Comparison of ENCODE assay signal across 11 cellular contexts in genomic region chr4:687975-688694, GRCh38. TPM values are rescaled to one million over a fixed set of nuclear protein-coding genes. Genes with fewer than 3 reads are reported as not detected.
DNase-seq lines count a peak whose midpoint lies in the region; ATAC-seq, FAIRE-seq and TF ChIP-seq lines count a peak whose summit lies in the region.
"Had no signal": no experiment of that assay in that cellular context is flagged by ENCODE, and none has a peak within 500 bp of the region (broad histone marks: within the 10 kb centered on the region; RNA-seq: fewer than 3 reads in every experiment).

No MANE protein-coding gene starts in this region.

- no peak overlapping the region for H3K4me3 Mint-ChIP-seq in T-helper 2 cell treated with Interferon-gamma antibody and Interleukin-4, amounts not matched to agents 5 μg/mL and 100 μg/mL, for 36 hours

- H3K36me3 ChIP-seq in RWPE2 (ENCODE audit: low read depth) (no peaks in the 10 kb centered on the region), neuronal stem cell (replicated peaks in 1 of 2; ENCODE audit: control insufficient read depth in 2 of 2, insufficient read depth in 2 of 2, low read length in 2 of 2) (no peaks in the 10 kb centered on the region)

- peak overlapping the region; percentile 53 for H2BK15ac ChIP-seq in neuronal stem cell (ENCODE audit: low read length)

- whole genome bisulfite sequencing in neuronal stem cell (ENCODE audit: extremely low coverage in 2 of 2, insufficient read length in 2 of 2, insufficient replicate concordance in 1 of 2), 2 donors = no CpG with 5 or more reads among the region's 23 CpGs

- peak overlapping the region; percentile 30 for H4K91ac ChIP-seq in neuronal stem cell (ENCODE audit: low read depth, low read length, poor library complexity)

- FAIRE-seq in frontal cortex (lab: Jason Lieb, UNC) (no peak), urothelium cell line (lab: Jason Lieb, UNC) (no peak)

- no peaks in the 10 kb centered on the region for H3K9me3 Mint-ChIP-seq in T-helper 2 cell treated with Interferon-gamma antibody and Interleukin-4, amounts not matched to agents 5 μg/mL and 100 μg/mL, for 36 hours
- H3K9me3 Mint-ChIP-seq: activated B cell treated with CpG ODN at 0.5 μM for 24 hours had no signal

- H3K27ac Mint-ChIP-seq in T-helper 2 cell treated with Interferon-gamma antibody and Interleukin-4, amounts not matched to agents 5 μg/mL and 100 μg/mL, for 36 hours = no peak overlapping the region
- H3K27ac Mint-ChIP-seq: activated B cell treated with CpG ODN at 0.5 μM for 24 hours had no signal

- peaks cover 19% of the 10 kb centered on the region for H3K27me3 Mint-ChIP-seq in T-helper 2 cell treated with Interferon-gamma antibody and Interleukin-4, amounts not matched to agents 5 μg/mL and 100 μg/mL, for 36 hours (ENCODE audit: low read depth)

- peak overlapping the region; percentile 53 for H2BK5ac ChIP-seq in neuronal stem cell (ENCODE audit: low read length)

- H3K4me3 ChIP-seq in AG10803 (ENCODE audit: low read length) (peak overlapping the region; percentile 61), RWPE2 (ENCODE audit: severe bottlenecking) (no peak overlapping the region), neuronal stem cell (ENCODE audit: low read length in 2 of 2) (no peak overlapping the region)

- H3K9me3 ChIP-seq in RWPE2 (ENCODE audit: severe bottlenecking) (no peaks in the 10 kb centered on the region), neuronal stem cell (replicated peaks in 1 of 2; ENCODE audit: control insufficient read depth in 2 of 2, insufficient read depth in 1 of 2, low read depth in 1 of 2, low read length in 2 of 2) (no peaks in the 10 kb centered on the region)

- peak overlapping the region; percentile 96 for H2AK5ac ChIP-seq in neuronal stem cell (ENCODE audit: low read depth, low read length)

- H3K27me3 ChIP-seq in RWPE2 (ENCODE audit: insufficient read depth, poor library complexity, severe bottlenecking) = no peaks in the 10 kb centered on the region
- H3K27me3 ChIP-seq in neuronal stem cell (ENCODE audit: control insufficient read depth in 3 of 3, insufficient read depth in 3 of 3, low read depth in 1 of 3, low read length in 3 of 3) = peaks cover 0 to 7% (median 0%) of the 10 kb centered on the region in 3 experiments

- no peak for DNase-seq in AG10803 (ENCODE audit: low read depth)
- DNase-seq in RWPE2 (ENCODE audit: low spot score) = peak; percentile 60
- peak; percentile 40 for DNase-seq in Right ventricle myocardium superior
- DNase-seq in neuronal stem cell (ENCODE audit: low spot score) = no peak
- DNase-seq in T-helper 2 cell treated with Interferon-gamma antibody and Interleukin-4, amounts not matched to agents 5 μg/mL and 100 μg/mL, for 36 hours (ENCODE audit: low spot score) = no peak
- no peak for DNase-seq in frontal cortex (ENCODE audit: low spot score in 2 of 2)
- no peak for DNase-seq in NCI-H82 (lab: John Stamatoyannopoulos, UW)
- no peak for DNase-seq in urothelium cell line (ENCODE audit: low spot score)
- DNase-seq: activated B cell treated with CpG ODN at 0.5 μM for 24 hours, amygdala, NCI-H510A treated with DMSO at 0.1 percent for 48 hours had no signal

- peak overlapping the region; percentile 89 for H3K18ac ChIP-seq in neuronal stem cell (ENCODE audit: low read length)

- H3K14ac ChIP-seq in neuronal stem cell (ENCODE audit: low read length) = peak overlapping the region; percentile 21

- no peak overlapping the region for H3K4ac ChIP-seq in neuronal stem cell (ENCODE audit: low read length)

- no peak overlapping the region for H4K8ac ChIP-seq in neuronal stem cell (ENCODE audit: low read depth, low read length)

- no peaks in the 10 kb centered on the region for H3K36me3 Mint-ChIP-seq in T-helper 2 cell treated with Interferon-gamma antibody and Interleukin-4, amounts not matched to agents 5 μg/mL and 100 μg/mL, for 36 hours (ENCODE audit: low read depth)

- H2BK12ac ChIP-seq in neuronal stem cell (ENCODE audit: low read length) = peak overlapping the region; percentile 84

- peak overlapping the region; percentile 91 for H3K23ac ChIP-seq in neuronal stem cell (ENCODE audit: low read depth, low read length, poor library complexity)

- H3K4me1 Mint-ChIP-seq in T-helper 2 cell treated with Interferon-gamma antibody and Interleukin-4, amounts not matched to agents 5 μg/mL and 100 μg/mL, for 36 hours (ENCODE audit: low read depth) = no peaks in the 10 kb centered on the region
- H3K4me1 Mint-ChIP-seq: activated B cell treated with CpG ODN at 0.5 μM for 24 hours had no signal

- peak overlapping the region; percentile 11 for H3K4me2 ChIP-seq in neuronal stem cell (ENCODE audit: insufficient read depth, low read length, poor library complexity, severe bottlenecking)

- H3K79me1 ChIP-seq in neuronal stem cell (ENCODE audit: low read depth, low read length) = peaks cover 7% of the 10 kb centered on the region

- intact Hi-C loops in Right ventricle myocardium superior (cut with DNase I) = no loop called here

- peak overlapping the region; percentile 93 for H3K9ac ChIP-seq in neuronal stem cell (ENCODE audit: low read depth, low read length, poor library complexity)

- TF ChIP-seq CTCF in AG10803 (conservative IDR thresholded peaks at IDR 0.05; ENCODE audit: low read length) (no peak), RWPE2 (IDR thresholded peaks at IDR 0.05; ENCODE audit: poor library complexity, severe bottlenecking) (no peak)

- H3K27ac ChIP-seq in RWPE2 (ENCODE audit: poor library complexity, severe bottlenecking) (peak overlapping the region; percentile 50), neuronal stem cell (replicated peaks; ENCODE audit: low read length) (no peak overlapping the region)

- no peak overlapping the region for H2BK120ac ChIP-seq in neuronal stem cell (ENCODE audit: low read depth, low read length)

- H3K4me1 ChIP-seq in RWPE2 (ENCODE audit: insufficient read depth, poor library complexity, severe bottlenecking) = peaks cover 12% of the 10 kb centered on the region
- H3K4me1 ChIP-seq in neuronal stem cell (ENCODE audit: control insufficient read depth in 2 of 2, insufficient read depth in 1 of 2, low read depth in 1 of 2, low read length in 2 of 2) = peaks cover 0 to 10% of the 10 kb centered on the region in 2 donors

- H2AFZ ChIP-seq in neuronal stem cell (ENCODE audit: low read length) = no peak overlapping the region

- ATAC-seq in RWPE2 (ENCODE audit: low read depth) (no peak), Right ventricle myocardium superior (ENCODE audit: poor library complexity) (peak; percentile 16)

RNA-seq across cellular contexts. Expression of gene SLC49A3, which starts 0.8 kb away (rescaled TPM):
- total RNA-seq in Right ventricle myocardium superior (14.6 TPM), frontal cortex (0.82 TPM)
- polyA plus RNA-seq in neuronal stem cell (2013, experiment 1 of 2) = 0.81 TPM
- polyA plus RNA-seq in neuronal stem cell (2013, experiment 2 of 2) = 0.57 TPM

RNA-seq across cellular contexts. Expression of gene MYL5, which starts 13.8 kb away (rescaled TPM):
- total RNA-seq in Right ventricle myocardium superior = 3.7 TPM
- 4.1 TPM for polyA plus RNA-seq in neuronal stem cell (2013, experiment 1 of 2)
- 3.9 TPM for polyA plus RNA-seq in neuronal stem cell (2013, experiment 2 of 2)
- 3.7 TPM for total RNA-seq in frontal cortex

RNA-seq across cellular contexts. Expression of gene ATP5ME, which starts 14.1 kb away (rescaled TPM):
- total RNA-seq in Right ventricle myocardium superior (1,145 TPM), frontal cortex (70.9 TPM)
- polyA plus RNA-seq in neuronal stem cell (2013, experiment 1 of 2) = 966 TPM
- 911 TPM for polyA plus RNA-seq in neuronal stem cell (2013, experiment 2 of 2)

RNA-seq across cellular contexts. Expression of gene PCGF3, which starts 17.5 kb away (rescaled TPM):
- total RNA-seq in Right ventricle myocardium superior = 20.8 TPM
- polyA plus RNA-seq in neuronal stem cell (2013, experiment 1 of 2) = 40.8 TPM
- 42.5 TPM for polyA plus RNA-seq in neuronal stem cell (2013, experiment 2 of 2)
- total RNA-seq in frontal cortex = 62.8 TPM

Comparison
In these comparisons a context has a peak if more than half of its experiments do, and no peak if none do; other contexts are left out.
1. DNase-seq: peak in RWPE2 (single experiment) and Right ventricle myocardium superior (single experiment); none in AG10803 (single experiment), neuronal stem cell (single experiment), T-helper 2 cell treated with Interferon-gamma antibody and Interleukin-4, amounts not matched to agents 5 μg/mL and 100 μg/mL, for 36 hours (single experiment), frontal cortex (0 of 2), NCI-H82 (single experiment) and urothelium cell line (single experiment).
2. RNA of gene ATP5ME, which starts 14.1 kb away (total RNA-seq): 1,145 TPM in Right ventricle myocardium superior (single experiment); 70.9 TPM in frontal cortex (single experiment); every median in the first group is over 10 times any median in the second.